ENCODE assay signal across 19 cellular contexts in genomic region chr6:100701728-100702127, GRCh38.
"Had no signal": no experiment of that assay in that cellular context is flagged by ENCODE, and none has a peak within 500 bp of the region (broad histone marks: within the 10 kb centered on the region; RNA-seq: fewer than 3 reads in every experiment).

No MANE protein-coding gene starts in this region.

- H3K27me3 ChIP-seq: brain microvascular endothelial cell, colonic mucosa, neutrophil, spleen, tibial nerve had no signal

- H3K4me3 Mint-ChIP-seq: mesothelial cell of epicardium; natural killer cell treated with Interleukin-12 subunit alpha and Interleukin-12 subunit beta and Interleukin-15 and Interleukin-18, amount 100 ng/mL, for 72 hours; stimulated activated naive B cell treated with anti-CD40 and anti-IgM and Interleukin-4, amounts not matched to agents 10 μg/mL and 1 μg/mL and 100 μg/mL, for 72 hours had no signal

- H3K4me1 Mint-ChIP-seq: mesothelial cell of epicardium had no signal

- H3K27ac ChIP-seq: brain microvascular endothelial cell, colonic mucosa, neutrophil, SK-N-MC, spleen, tibial nerve had no signal

- DNase-seq: activated effector memory CD4-positive, alpha-beta T cell treated with Interleukin-2 at 50 U/mL for 16 hours; aorta; brain microvascular endothelial cell; central memory CD4-positive, alpha-beta T cell; colonic mucosa; hypothalamus; kidney; posterior cingulate gyrus; spleen; stimulated activated CD4-positive, alpha-beta T cell treated with anti-CD3 and anti-CD28 coated beads, Interleukin-4, amount 100 ng/mL, for 4 hours; stimulated activated naive B cell treated with anti-CD40 and anti-IgM and Interleukin-4, amounts not matched to agents 10 μg/mL and 1 μg/mL and 100 μg/mL, for 72 hours; substantia nigra had no signal

- H3K27me3 Mint-ChIP-seq: natural killer cell treated with Interleukin-12 subunit alpha and Interleukin-12 subunit beta and Interleukin-15 and Interleukin-18, amount 100 ng/mL, for 72 hours; stimulated activated naive B cell treated with anti-CD40 and anti-IgM and Interleukin-4, amounts not matched to agents 10 μg/mL and 1 μg/mL and 100 μg/mL, for 72 hours had no signal

- H3K27ac Mint-ChIP-seq: mesothelial cell of epicardium; natural killer cell treated with Interleukin-12 subunit alpha and Interleukin-12 subunit beta and Interleukin-15 and Interleukin-18, amount 100 ng/mL, for 72 hours; stimulated activated naive B cell treated with anti-CD40 and anti-IgM and Interleukin-4, amounts not matched to agents 10 μg/mL and 1 μg/mL and 100 μg/mL, for 72 hours had no signal

- H3K4me3 ChIP-seq: colonic mucosa, lung, SK-N-MC, spleen, tibial nerve had no signal

- H3K36me3 ChIP-seq: colonic mucosa, neutrophil had no signal

- H3K9me3 ChIP-seq: colonic mucosa, tibial nerve had no signal

- H3K4me1 ChIP-seq: colonic mucosa, spleen, tibial nerve had no signal

- ATAC-seq: left lobe of liver; natural killer cell treated with Interleukin-12 subunit alpha and Interleukin-12 subunit beta and Interleukin-15 and Interleukin-18, amount 100 ng/mL, for 72 hours had no signal
